Comparison of ENCODE assay signal across 8 cellular contexts in genomic region chr20:57747889-57748456, GRCh38. TPM values are rescaled to one million over a fixed set of nuclear protein-coding genes. Genes with fewer than 3 reads are reported as not detected.
A peak's percentile ranks its signal among the peaks of the same experiment; 100 is the strongest.
DNase-seq lines count a peak whose midpoint lies in the region; ATAC-seq and TF ChIP-seq lines count a peak whose summit lies in the region.

No MANE protein-coding gene starts in this region.

- no peaks in the 10 kb centered on the region for H3K36me3 ChIP-seq in gastroesophageal sphincter

- ATAC-seq in gastroesophageal sphincter (no peak), T-helper 17 cell (no peak)

- H3K4me1 ChIP-seq in gastroesophageal sphincter: peaks cover 2 to 37% (median 13%) of the 10 kb centered on the region in 3 donors

- DNase-seq in A172 (ENCODE audit: low spot score): peak; percentile 28
- DNase-seq in RWPE1 (ENCODE audit: low spot score): no peak
- DNase-seq in pons (ENCODE audit: low spot score): peak; percentile 14
- no peak for DNase-seq in activated CD4-positive, CD25-positive, alpha-beta regulatory T cell (lab: John Stamatoyannopoulos, UW)
- DNase-seq in T-helper 17 cell: no peak
- no peak for DNase-seq in NCI-H2227 treated with DMSO at 0.1 percent for 48 hours (lab: John Stamatoyannopoulos, UW)
- DNase-seq in G401 (ENCODE audit: low spot score): no peak

- peaks cover 32% of the 10 kb centered on the region for H3K27me3 Mint-ChIP-seq in T-helper 17 cell

- H3K4me3 Mint-ChIP-seq in T-helper 17 cell: no peak overlapping the region

- peaks cover 7% of the 10 kb centered on the region for H3K4me1 Mint-ChIP-seq in T-helper 17 cell

- H3K36me3 Mint-ChIP-seq in T-helper 17 cell (ENCODE audit: low read depth): no peaks in the 10 kb centered on the region

- peak overlapping the region in 1 of 2 donors; percentile 47 for H3K4me3 ChIP-seq in gastroesophageal sphincter

- no peak for TF ChIP-seq EP300 in gastroesophageal sphincter (IDR thresholded peaks at IDR 0.05)

- peak overlapping the region; percentile 89 for H3K27ac ChIP-seq in RWPE1
- peak overlapping the region; percentile 8 to 88 (median 76) for H3K27ac ChIP-seq in gastroesophageal sphincter

- H3K27ac Mint-ChIP-seq in T-helper 17 cell: no peak overlapping the region

- CTCF ChIA-PET in RWPE1 (lab: Yijun Ruan, JAX): interaction anchor here (0.7 to 1.6 kb wide), 4 partner anchors 25 to 462 kb away, joined by 3 to 5 read pairs (median 4); no protein-coding TSS in a partner anchor

- H3K27me3 ChIP-seq in gastroesophageal sphincter: no peaks in the 10 kb centered on the region

- in situ Hi-C loops in G401 (cut with HindIII; ENCODE audit: low sequenced_read_pairs): no loop called here

- TF ChIP-seq CTCF in RWPE1 (conservative IDR thresholded peaks at IDR 0.05; ENCODE audit: low read depth) (no peak), gastroesophageal sphincter (IDR thresholded peaks at IDR 0.05) (no peak)

- H3K9me3 ChIP-seq in gastroesophageal sphincter (no peaks in the 10 kb centered on the region), T-helper 17 cell (ENCODE audit: control insufficient read depth, low read length, poor library complexity, severe bottlenecking) (no peaks in the 10 kb centered on the region)

- 15 to 39% methylated on average over 4 to 7 of the region's 18 CpGs for WGBS in gastroesophageal sphincter (ENCODE audit: low coverage in 1 of 2), 2 donors

- no peak for TF ChIP-seq POLR2A in gastroesophageal sphincter (IDR thresholded peaks at IDR 0.05)

- POLR2A ChIA-PET in RWPE1 (lab: Yijun Ruan, JAX; ENCODE audit: low non-redundant PET): interaction anchor here (0.6 to 1.0 kb wide), 3 partner anchors 8 to 37 kb away, joined by 3 read pairs; no protein-coding TSS in a partner anchor

RNA-seq across cellular contexts. Expression of gene PMEPA1, which starts 38.2 kb away (rescaled TPM):
- 10.5 and 12.3 TPM in 2 replicates for total RNA-seq in A172 (2014; rRNA removed; shearing (Covaris generic))
- total RNA-seq in gastroesophageal sphincter (10 to 100 TPM in 3 of 4 donors, 1 to 10 TPM in 1; 9.6 to 47.5 (median 18.9) TPM), T-helper 17 cell (1 to 10 TPM; 4.5 to 5.8 TPM)
- 0.49 and 0.58 TPM in 2 replicates for total RNA-seq in G401 (2014; rRNA removed; shearing (Covaris generic))

Comparison
In these comparisons a context has a peak if more than half of its experiments do, and no peak if none do; other contexts are left out.
1. DNase-seq: peak in A172 (single experiment) and pons (single experiment); none in RWPE1 (single experiment), activated CD4-positive, CD25-positive, alpha-beta regulatory T cell (0 of 4), T-helper 17 cell (0 of 3), NCI-H2227 treated with DMSO at 0.1 percent for 48 hours (single experiment) and G401 (single experiment).